In the genomic region with DNA sequence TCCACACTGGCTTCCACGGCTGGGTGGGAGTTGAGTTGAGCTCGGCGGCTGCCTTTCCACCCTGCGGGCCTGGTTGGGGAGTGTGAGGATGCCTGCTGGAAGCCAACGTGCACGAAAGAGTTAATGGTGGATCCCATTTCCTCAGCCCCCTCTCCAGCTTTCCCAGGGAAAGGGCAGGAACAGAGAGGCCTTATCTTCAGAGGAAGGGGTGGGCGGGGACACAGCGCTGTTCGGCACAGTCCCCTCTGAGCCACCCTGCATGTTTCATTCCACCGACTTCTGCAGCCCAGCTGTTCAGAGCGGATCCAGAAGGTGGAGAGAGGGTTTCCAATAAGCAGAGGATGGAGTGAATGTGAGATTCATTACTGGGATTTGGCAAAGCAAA, we compare ENCODE assay signal across 10 cellular contexts.
DNase-seq lines count a peak whose midpoint lies in the region; ATAC-seq and TF ChIP-seq lines count a peak whose summit lies in the region.
"Had no signal": no experiment of that assay in that cellular context is flagged by ENCODE, and none has a peak within 500 bp of the region (broad histone marks: within the 10 kb centered on the region; RNA-seq: fewer than 3 reads in every experiment).

No MANE protein-coding gene starts in this region.

- TF ChIP-seq CTCF in AG04449 (IDR thresholded peaks at IDR 0.05; ENCODE audit: insufficient read depth, low read length, missing control alignments) (peak; percentile 8), KMS-11 (conservative IDR thresholded peaks at IDR 0.05; ENCODE audit: low read depth, low read length) (no peak), chondrocyte (IDR thresholded peaks at IDR 0.05) (no peak), prostate gland (IDR thresholded peaks at IDR 0.05) (no peak)

- H3K27me3 Mint-ChIP-seq in chondrocyte (ENCODE audit: low read depth): no peaks in the 10 kb centered on the region

- H3K36me3 ChIP-seq in KMS-11 (ENCODE audit: insufficient read depth) (no peaks in the 10 kb centered on the region), prostate gland (no peaks in the 10 kb centered on the region)
- H3K36me3 ChIP-seq: gastrocnemius medialis had no signal

- peaks cover 67% of the 10 kb centered on the region for H3K4me1 Mint-ChIP-seq in chondrocyte (ENCODE audit: low read depth)

- H3K79me2 ChIP-seq in KMS-11 (ENCODE audit: insufficient read depth, low read depth): peaks cover 91% of the 10 kb centered on the region

- intact Hi-C loops in prostate gland (cut with DNase I): loop anchor here (10.0 kb wide), 1 partner anchor 169 kb away; no protein-coding TSS in a partner anchor

- H3K4me1 ChIP-seq in KMS-11 (ENCODE audit: low read depth, poor library complexity, severe bottlenecking) (peaks cover 97% of the 10 kb centered on the region), prostate gland (replicated peaks) (peaks cover 23% of the 10 kb centered on the region)

- H3K27ac Mint-ChIP-seq in chondrocyte (ENCODE audit: unreplicated experiment): peak overlapping the region; percentile 36

- CTCF ChIA-PET in AG04449 (lab: Yijun Ruan, JAX): interaction anchor here (1.1 to 11.1 kb wide), 11 partner anchors 7 to 113 kb away, joined by 3 to 69 read pairs (median 4); no protein-coding TSS in a partner anchor

- POLR2A ChIA-PET in AG04449 (lab: Yijun Ruan, JAX): interaction anchor here (0.9 kb wide), 1 partner anchor 111 kb away, joined by 3 read pairs; no protein-coding TSS in a partner anchor

- H3K27ac ChIP-seq in KMS-11: peak overlapping the region; percentile 96; the same call in 1 of the 2 replicates
- peak overlapping the region in 1 of 2 donors; percentile 36 for H3K27ac ChIP-seq in prostate gland

- TF ChIP-seq POLR2A in prostate gland (IDR thresholded peaks at IDR 0.05): no peak

- WGBS in prostate gland: 20% methylated on average over 11 of the region's 11 CpGs

- ATAC-seq in GM18520 (IDR thresholded peaks at IDR 0.05; ENCODE audit: unreplicated experiment): no peak
- ATAC-seq: gastrocnemius medialis had no signal

- DNase-seq in AG04449 (ENCODE audit: low read depth, low spot score): no peak
- no peak for DNase-seq in chondrocyte (ENCODE audit: low spot score)
- peak; percentile 44 to 53 for DNase-seq in lung microvascular endothelial cell (ENCODE audit: low read depth in 2 of 2)
- no peak for DNase-seq in SIG-M5 treated with dmso at 0.1 percent for 504 hours (lab: John Stamatoyannopoulos, UW; ENCODE audit: unreplicated experiment)
- DNase-seq in SW480 (ENCODE audit: low spot score): no peak
- no peak for DNase-seq in prostate gland (ENCODE audit: low spot score)
- DNase-seq: gastrocnemius medialis, MV-4-11 had no signal

- no peaks in the 10 kb centered on the region for H3K9me3 ChIP-seq in prostate gland
- H3K9me3 ChIP-seq: gastrocnemius medialis had no signal

- 0 out of 2 replicates have a peak, but pooled peaks cover 4% of the 10 kb centered on the region for H4K20me1 ChIP-seq in KMS-11 (ENCODE audit: insufficient read depth)

- H3K9ac ChIP-seq in KMS-11: no peak overlapping the region

- no peak overlapping the region for H2AFZ ChIP-seq in KMS-11 (ENCODE audit: low read depth)

- H3K4me3 ChIP-seq in AG04449 (ENCODE audit: low read depth, low read length) (no peak overlapping the region), KMS-11 (IDR thresholded peaks at IDR 0.05; ENCODE audit: insufficient read depth, low read depth, low read length) (no peak overlapping the region), prostate gland (no peak overlapping the region)
- H3K4me3 ChIP-seq: gastrocnemius medialis had no signal

- H3K36me3 Mint-ChIP-seq in chondrocyte (ENCODE audit: low read depth): no peaks in the 10 kb centered on the region

- no peaks in the 10 kb centered on the region for H3K9me3 Mint-ChIP-seq in chondrocyte (ENCODE audit: low read depth)

- no peak overlapping the region for H3K4me3 Mint-ChIP-seq in chondrocyte (ENCODE audit: unreplicated experiment)

- H3K4me2 ChIP-seq in KMS-11: peak overlapping the region; percentile 82; the same call in 1 of the 2 replicates

- H3K27me3 ChIP-seq in KMS-11 (ENCODE audit: insufficient read depth, low read depth) (no peaks in the 10 kb centered on the region), prostate gland (replicated peaks; ENCODE audit: insufficient read depth) (no peaks in the 10 kb centered on the region)
- H3K27me3 ChIP-seq: gastrocnemius medialis had no signal

Comparison
In these comparisons a context has a peak if more than half of its experiments do, and no peak if none do; other contexts are left out.
1. DNase-seq: peak in lung microvascular endothelial cell (2 of 2); none in AG04449 (single experiment), chondrocyte (single experiment), SIG-M5 treated with dmso at 0.1 percent for 504 hours (single experiment), SW480 (single experiment) and prostate gland (single experiment).